ENCODE assay signal across 1 cellular context in the genomic region with DNA sequence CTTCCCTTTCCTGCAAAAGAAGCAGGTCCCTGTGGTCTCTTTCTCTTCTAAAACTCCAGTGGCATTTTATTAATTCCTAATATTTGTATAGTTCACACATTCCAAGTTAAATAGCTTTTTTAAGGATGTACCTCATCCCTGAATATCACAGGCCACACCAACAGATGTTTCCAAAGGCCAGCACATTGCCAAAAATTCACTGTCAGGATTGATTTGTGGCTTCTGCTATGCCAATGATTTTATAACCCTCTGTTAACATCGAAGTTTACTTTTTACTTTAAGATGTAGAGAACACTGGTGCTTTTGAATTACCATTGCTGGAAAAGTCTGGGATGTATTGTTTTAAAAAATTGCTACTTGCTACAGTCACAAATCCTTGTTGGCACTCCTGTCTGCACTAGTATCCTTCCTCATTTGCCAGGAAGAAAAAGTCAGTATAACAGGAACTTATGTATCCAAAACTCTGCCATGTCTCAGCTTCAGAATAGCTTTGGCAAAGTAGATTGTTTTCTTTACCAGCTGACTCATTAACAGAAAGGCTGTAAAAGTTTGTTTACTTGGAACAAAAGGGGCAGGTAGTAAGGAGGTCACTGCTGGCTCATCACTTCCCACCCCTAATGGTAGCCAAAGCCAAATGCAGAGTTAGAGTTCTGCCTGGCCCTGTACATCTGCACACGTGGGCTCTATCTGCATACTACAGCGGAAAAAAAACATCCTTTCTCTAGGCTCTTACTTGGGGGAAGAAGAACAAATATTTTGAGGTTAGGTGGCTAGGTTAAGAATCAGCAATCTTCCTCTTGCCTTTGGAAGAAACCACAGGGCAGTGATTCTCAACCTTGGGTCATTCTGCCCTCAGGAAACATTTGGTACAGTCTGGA.
TF ChIP-seq lines count a peak whose summit lies in the region.

No MANE protein-coding gene starts in this region.

TF ChIP-seq in HEK293, 187 proteins besides CTCF, POLR2A, EP300 and RAD21 (continued from another document):
- TF ChIP-seq FEZF1 (tag by site-specific recombination; IDR thresholded peaks at IDR 0.05) (0 out of 2 replicates have a peak, but pooled peaks have one; percentile 13), ZNF335 (tag by site-specific recombination; conservative IDR thresholded peaks at IDR 0.05) (0 out of 2 replicates have a peak, but pooled peaks have one; percentile 15), HOXA7 (CRISPR knock-in tag; IDR thresholded peaks at IDR 0.05; ENCODE audit: borderline replicate concordance) (no peak), ZNF621 (tag by site-specific recombination; IDR thresholded peaks at IDR 0.05) (no peak), ZNF121 (tag by site-specific recombination; IDR thresholded peaks at IDR 0.05) (no peak), ZNF777 (tag by site-specific recombination; IDR thresholded peaks at IDR 0.05; ENCODE audit: borderline replicate concordance) (no peak), ZBTB17 (tag by site-specific recombination; IDR thresholded peaks at IDR 0.05) (no peak)
- TF ChIP-seq, protein P1, sequence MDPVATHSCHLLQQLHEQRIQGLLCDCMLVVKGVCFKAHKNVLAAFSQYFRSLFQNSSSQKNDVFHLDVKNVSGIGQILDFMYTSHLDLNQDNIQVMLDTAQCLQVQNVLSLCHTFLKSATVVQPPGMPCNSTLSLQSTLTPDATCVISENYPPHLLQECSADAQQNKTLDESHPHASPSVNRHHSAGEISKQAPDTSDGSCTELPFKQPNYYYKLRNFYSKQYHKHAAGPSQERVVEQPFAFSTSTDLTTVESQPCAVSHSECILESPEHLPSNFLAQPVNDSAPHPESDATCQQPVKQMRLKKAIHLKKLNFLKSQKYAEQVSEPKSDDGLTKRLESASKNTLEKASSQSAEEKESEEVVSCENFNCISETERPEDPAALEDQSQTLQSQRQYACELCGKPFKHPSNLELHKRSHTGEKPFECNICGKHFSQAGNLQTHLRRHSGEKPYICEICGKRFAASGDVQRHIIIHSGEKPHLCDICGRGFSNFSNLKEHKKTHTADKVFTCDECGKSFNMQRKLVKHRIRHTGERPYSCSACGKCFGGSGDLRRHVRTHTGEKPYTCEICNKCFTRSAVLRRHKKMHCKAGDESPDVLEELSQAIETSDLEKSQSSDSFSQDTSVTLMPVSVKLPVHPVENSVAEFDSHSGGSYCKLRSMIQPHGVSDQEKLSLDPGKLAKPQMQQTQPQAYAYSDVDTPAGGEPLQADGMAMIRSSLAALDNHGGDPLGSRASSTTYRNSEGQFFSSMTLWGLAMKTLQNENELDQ (tag by site-specific recombination; IDR thresholded peaks at IDR 0.05; ENCODE audit: low read depth), result no peak
- TF ChIP-seq, protein P2, sequence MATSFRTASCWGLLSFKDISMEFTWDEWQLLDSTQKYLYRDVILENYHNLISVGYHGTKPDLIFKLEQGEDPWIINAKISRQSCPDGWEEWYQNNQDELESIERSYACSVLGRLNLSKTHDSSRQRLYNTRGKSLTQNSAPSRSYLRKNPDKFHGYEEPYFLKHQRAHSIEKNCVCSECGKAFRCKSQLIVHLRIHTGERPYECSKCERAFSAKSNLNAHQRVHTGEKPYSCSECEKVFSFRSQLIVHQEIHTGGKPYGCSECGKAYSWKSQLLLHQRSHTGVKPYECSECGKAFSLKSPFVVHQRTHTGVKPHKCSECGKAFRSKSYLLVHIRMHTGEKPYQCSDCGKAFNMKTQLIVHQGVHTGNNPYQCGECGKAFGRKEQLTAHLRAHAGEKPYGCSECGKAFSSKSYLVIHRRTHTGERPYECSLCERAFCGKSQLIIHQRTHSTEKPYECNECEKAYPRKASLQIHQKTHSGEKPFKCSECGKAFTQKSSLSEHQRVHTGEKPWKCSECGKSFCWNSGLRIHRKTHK (tag by site-specific recombination; IDR thresholded peaks at IDR 0.05), result no peak
